In the genomic region with DNA sequence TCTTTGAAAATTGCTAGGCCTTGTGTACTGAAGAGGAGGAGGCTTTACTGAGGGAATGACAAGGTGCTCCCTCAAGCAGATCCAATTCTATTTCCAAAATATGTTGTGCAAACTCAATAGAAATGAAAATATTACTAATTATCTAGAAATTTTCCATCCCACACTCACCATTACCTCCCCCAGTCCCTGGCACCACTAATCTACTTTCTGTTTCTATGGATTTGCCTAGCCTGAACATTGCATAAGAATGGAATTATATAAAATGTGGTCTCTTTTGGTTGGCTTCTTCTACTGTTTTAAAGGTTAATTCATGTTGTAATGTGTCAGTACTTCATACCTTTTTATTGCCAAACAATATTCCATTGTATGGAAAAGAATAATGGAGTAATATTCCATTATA, we compare ENCODE assay signal across 14 cellular contexts. TPM values are rescaled to one million over a fixed set of nuclear protein-coding genes. Genes with fewer than 3 reads are reported as not detected.
A peak's percentile ranks its signal among the peaks of the same experiment; 100 is the strongest.
DNase-seq lines count a peak whose midpoint lies in the region; ATAC-seq and TF ChIP-seq lines count a peak whose summit lies in the region.
"Had no signal": no experiment of that assay in that cellular context is flagged by ENCODE, and none has a peak within 500 bp of the region (broad histone marks: within the 10 kb centered on the region; RNA-seq: fewer than 3 reads in every experiment).

No MANE protein-coding gene starts in this region.

- TF ChIP-seq CTCF in fibroblast of pulmonary artery (IDR thresholded peaks at IDR 0.05; ENCODE audit: low read length, missing control alignments) (no peak), omental fat pad (IDR thresholded peaks at IDR 0.05) (no peak)

- ATAC-seq in omental fat pad (ENCODE audit: low FRiP score) = peak; percentile 75
- no peak for ATAC-seq in HG02852 (IDR thresholded peaks at IDR 0.05; ENCODE audit: unreplicated experiment)
- ATAC-seq: A549; CD8-positive, alpha-beta T cell had no signal

- H3K4me3 ChIP-seq in fibroblast of pulmonary artery (replicated peaks; ENCODE audit: low read depth, low read length) = no peak overlapping the region
- H3K4me3 ChIP-seq: A549; BLaER1 treated with 17β-estradiol and CSF1 and Interleukin-3, amounts not matched to agents 10 nM and 100 nM had no signal

- peak; percentile 62 for DNase-seq in amniotic epithelial cell (ENCODE audit: low read depth)
- DNase-seq in fibroblast of pulmonary artery (ENCODE audit: low read depth) = peak; percentile 49
- DNase-seq in omental fat pad (ENCODE audit: low spot score) = no peak
- no peak for DNase-seq in NCI-H1048 (lab: John Stamatoyannopoulos, UW)
- DNase-seq: AML-193; Caco-2; Calu3; CD4-positive, alpha-beta T cell; DMS79 treated with DMSO at 0.1 percent for 48 hours; GF-D8 had no signal

RNA-seq across cellular contexts. Expression of a gene that starts 18.7 kb away (rescaled TPM):
- total RNA-seq in omental fat pad = 10 to 100 TPM; 48.6 to 76.4 (median 56.0) TPM

Comparison
In these comparisons a context has a peak if more than half of its experiments do, and no peak if none do; other contexts are left out.
1. DNase-seq: peak in amniotic epithelial cell (single experiment) and fibroblast of pulmonary artery (single experiment); none in omental fat pad (single experiment) and NCI-H1048 (single experiment).